38 cellular contexts compared by ENCODE assay signal in genomic region chr3:151789853-151790463, GRCh38. TPM values are rescaled to one million over a fixed set of nuclear protein-coding genes. Genes with fewer than 3 reads are reported as not detected.
A peak's percentile ranks its signal among the peaks of the same experiment; 100 is the strongest.
DNase-seq lines count a peak whose midpoint lies in the region; ATAC-seq, FAIRE-seq and TF ChIP-seq lines count a peak whose summit lies in the region.
"Had no signal": no experiment of that assay in that cellular context is flagged by ENCODE, and none has a peak within 500 bp of the region (broad histone marks: within the 10 kb centered on the region; RNA-seq: fewer than 3 reads in every experiment).

No MANE protein-coding gene starts in this region.

- no peak overlapping the region for H4K91ac ChIP-seq in mesenchymal stem cell (ENCODE audit: low read length)

- no peak overlapping the region for H2BK15ac ChIP-seq in mesenchymal stem cell (ENCODE audit: low read depth, poor library complexity, severe bottlenecking)

- H2BK5ac ChIP-seq in mesenchymal stem cell (ENCODE audit: low read depth, low read length, poor library complexity, severe bottlenecking), result no peak overlapping the region

- BruUV-seq in Caco-2 (replicated peaks; lab: Mats Ljungman, UMichigan), result no TSS peak

- H3K4me3 Mint-ChIP-seq in Caco-2 (ENCODE audit: unreplicated experiment), result peak overlapping the region; percentile 54
- H3K4me3 Mint-ChIP-seq: activated CD4-positive, alpha-beta T cell treated with anti-CD3 and anti-CD28 coated beads, Interleukin-2, amount 10 ng/mL, durations not matched to agents 7 days and 5 days; activated T-cell treated with anti-CD3 and anti-CD28 coated beads, Interleukin-2, amount 50 U/mL, for 72 hours; brain; natural killer cell treated with Interleukin-12 subunit alpha and Interleukin-12 subunit beta and Interleukin-15 and Interleukin-18, amount 100 ng/mL, for 72 hours; WTC11 had no signal

- H3K27ac Mint-ChIP-seq in Caco-2 (ENCODE audit: unreplicated experiment), result peak overlapping the region; percentile 65
- H3K27ac Mint-ChIP-seq: activated CD4-positive, alpha-beta T cell treated with anti-CD3 and anti-CD28 coated beads, Interleukin-2, amount 10 ng/mL, durations not matched to agents 7 days and 5 days; activated T-cell treated with anti-CD3 and anti-CD28 coated beads, Interleukin-2, amount 50 U/mL, for 72 hours; brain; natural killer cell treated with Interleukin-12 subunit alpha and Interleukin-12 subunit beta and Interleukin-15 and Interleukin-18, amount 100 ng/mL, for 72 hours; WTC11 had no signal

- H3K4me1 ChIP-seq in Caco-2, result peaks cover 47% of the 10 kb centered on the region
- no peaks in the 10 kb centered on the region for H3K4me1 ChIP-seq in mesenchymal stem cell (ENCODE audit: control insufficient read depth, insufficient read depth, low read depth, low read length)
- H3K4me1 ChIP-seq: BLaER1 treated with 17β-estradiol and CSF1 and Interleukin-3, amounts not matched to agents 10 nM and 100 nM; upper lobe of left lung had no signal

- H3K14ac ChIP-seq in mesenchymal stem cell (ENCODE audit: low read length in 2 of 2), result no peak overlapping the region

- no CpG with 5 or more reads among the region's 1 CpG for WGBS in mesenchymal stem cell

- intact Hi-C loops in Caco-2 (cut with micrococcal nuclease; ENCODE audit: unreplicated experiment), result loop anchor here (1.0 kb wide), 1 partner anchor 20 kb away; no protein-coding TSS in a partner anchor

- no peaks in the 10 kb centered on the region for H3K36me3 Mint-ChIP-seq in Caco-2 (ENCODE audit: insufficient read depth, unreplicated experiment)
- H3K36me3 Mint-ChIP-seq: brain; natural killer cell treated with Interleukin-12 subunit alpha and Interleukin-12 subunit beta and Interleukin-15 and Interleukin-18, amount 100 ng/mL, for 72 hours; WTC11 had no signal

- H2AFZ ChIP-seq in mesenchymal stem cell (ENCODE audit: low read depth, low read length), result no peak overlapping the region

- no peak overlapping the region for H4K8ac ChIP-seq in mesenchymal stem cell (ENCODE audit: low read length)

- H3K27me3 ChIP-seq in Caco-2 (replicated peaks; ENCODE audit: control insufficient read depth, insufficient read depth, low read length), result no peaks in the 10 kb centered on the region
- no peaks in the 10 kb centered on the region for H3K27me3 ChIP-seq in mesenchymal stem cell (ENCODE audit: control insufficient read depth in 1 of 2, insufficient read depth in 1 of 2, low read length in 2 of 2)
- H3K27me3 ChIP-seq in H7 (ENCODE audit: control insufficient read depth, insufficient read depth, low read length), result no peaks in the 10 kb centered on the region
- H3K27me3 ChIP-seq: adrenal gland; BLaER1 treated with 17β-estradiol and CSF1 and Interleukin-3, amounts not matched to agents 10 nM and 100 nM; MG63; upper lobe of left lung had no signal

- H3K9ac ChIP-seq in mesenchymal stem cell (ENCODE audit: low read length), result peak overlapping the region; percentile 34
- H3K9ac ChIP-seq: BLaER1 treated with 17β-estradiol and CSF1 and Interleukin-3, amounts not matched to agents 10 nM and 100 nM had no signal

- H3K4me3 ChIP-seq in Caco-2 (ENCODE audit: low read depth, low read length), result no peak overlapping the region
- H3K4me3 ChIP-seq in mesenchymal stem cell (ENCODE audit: insufficient read depth in 1 of 2, low read depth in 1 of 2, low read length in 2 of 2), result peak overlapping the region in 1 of 2 experiments; percentile 16
- no peak overlapping the region for H3K4me3 ChIP-seq in H7 (ENCODE audit: insufficient read depth, low read depth, low read length)
- H3K4me3 ChIP-seq: adrenal gland; BLaER1 treated with 17β-estradiol and CSF1 and Interleukin-3, amounts not matched to agents 10 nM and 100 nM; K562; MG63; mucosa of descending colon; upper lobe of left lung had no signal

- no peak overlapping the region for H3K4me2 ChIP-seq in mesenchymal stem cell (ENCODE audit: low read length, poor library complexity, severe bottlenecking)
- H3K4me2 ChIP-seq: BLaER1 treated with 17β-estradiol and CSF1 and Interleukin-3, amounts not matched to agents 10 nM and 100 nM had no signal

- FAIRE-seq in endometrium (lab: Jason Lieb, UNC), result peak; percentile 35
- FAIRE-seq: GM18507, K562 had no signal

- no peaks in the 10 kb centered on the region for H3K79me1 ChIP-seq in mesenchymal stem cell (replicated peaks; ENCODE audit: low read length, poor library complexity, severe bottlenecking)

- CTCF ChIA-PET in Caco-2 (lab: Charles Lee), result interaction anchor here (0.8 kb wide), 1 partner anchor 26 kb away, joined by 4 read pairs; no protein-coding TSS in a partner anchor

- POLR2A ChIA-PET in Caco-2 (lab: Charles Lee), result no interaction called here

- H3K4me1 Mint-ChIP-seq in Caco-2 (ENCODE audit: low read depth, unreplicated experiment), result peaks cover 16% of the 10 kb centered on the region
- H3K4me1 Mint-ChIP-seq: activated CD4-positive, alpha-beta T cell treated with anti-CD3 and anti-CD28 coated beads, Interleukin-2, amount 10 ng/mL, durations not matched to agents 7 days and 5 days; brain; WTC11 had no signal

- no peaks in the 10 kb centered on the region for H3K36me3 ChIP-seq in Caco-2 (ENCODE audit: control insufficient read depth, insufficient read depth, low read length)
- H3K36me3 ChIP-seq in mesenchymal stem cell (ENCODE audit: control insufficient read depth in 1 of 2, insufficient read depth in 2 of 2, low read depth in 1 of 2, low read length in 2 of 2), result no peaks in the 10 kb centered on the region
- H3K36me3 ChIP-seq in H7 (replicated peaks; ENCODE audit: control insufficient read depth, insufficient read depth, low read length), result no peaks in the 10 kb centered on the region
- H3K36me3 ChIP-seq: adrenal gland; BLaER1 treated with 17β-estradiol and CSF1 and Interleukin-3, amounts not matched to agents 10 nM and 100 nM; MG63; upper lobe of left lung had no signal

- no peaks in the 10 kb centered on the region for H3K27me3 Mint-ChIP-seq in Caco-2 (ENCODE audit: insufficient read depth, unreplicated experiment)
- H3K27me3 Mint-ChIP-seq: brain had no signal

- no peak overlapping the region for H2AK5ac ChIP-seq in mesenchymal stem cell (ENCODE audit: low read length, severe bottlenecking)

- H3K9me3 ChIP-seq in Caco-2 (peaks cover 3% of the 10 kb centered on the region; the same call in 1 of the 2 replicates), mesenchymal stem cell (ENCODE audit: control insufficient read depth, low read length) (no peaks in the 10 kb centered on the region)
- H3K9me3 ChIP-seq: adrenal gland, MG63, mucosa of descending colon, upper lobe of left lung had no signal

- DNase-seq in Caco-2 (peak in 1 of 2 experiments; percentile 47), M059J (ENCODE audit: low read depth) (peak; percentile 71), mesenchymal stem cell (no peak), NCI-H1105 treated with DMSO at 0.1 percent for 48 hours (lab: John Stamatoyannopoulos, UW) (no peak), H7 (no peak)
- DNase-seq: activated CD4-positive, alpha-beta T cell treated with anti-CD3 and anti-CD28 coated beads, Interleukin-2, amount 10 ng/mL, durations not matched to agents 7 days and 5 days; activated naive CD4-positive, alpha-beta T cell treated with Interleukin-2 at 50 U/mL for 16 hours; activated T-cell treated with anti-CD3 and anti-CD28 coated beads, Interleukin-2, amount 50 U/mL, for 72 hours; adrenal gland; DMS79; effector memory CD4-positive, alpha-beta T cell; erythroblast; MG63; mucosa of descending colon; NCI-H1417; NCI-H2081 treated with DMSO at 0.1 percent for 48 hours; NCI-H446; NCI-H774; OCI-M1; retina; stimulated activated CD4-positive, alpha-beta T cell treated with anti-CD3 and anti-CD28 coated beads, Interleukin-2, amount 100 ng/mL, for 24 hours; SW 1271; T1000; upper lobe of left lung had no signal

- no peak overlapping the region for H2BK12ac ChIP-seq in mesenchymal stem cell (ENCODE audit: low read length in 2 of 2)

- no peak for TF ChIP-seq CTCF in Caco-2 (IDR thresholded peaks at IDR 0.05; ENCODE audit: insufficient read depth in 1 of 2, low read depth in 1 of 2, low read length in 1 of 2, severe bottlenecking in 1 of 2, unreplicated experiment in 1 of 2)

- H3K9me3 Mint-ChIP-seq in Caco-2 (ENCODE audit: unreplicated experiment), result peaks cover 14% of the 10 kb centered on the region
- H3K9me3 Mint-ChIP-seq: activated CD4-positive, alpha-beta T cell treated with anti-CD3 and anti-CD28 coated beads, Interleukin-2, amount 10 ng/mL, durations not matched to agents 7 days and 5 days; natural killer cell treated with Interleukin-12 subunit alpha and Interleukin-12 subunit beta and Interleukin-15 and Interleukin-18, amount 100 ng/mL, for 72 hours had no signal

- no peak overlapping the region for H2BK120ac ChIP-seq in mesenchymal stem cell (ENCODE audit: low read depth, low read length)

- no peak overlapping the region for H3K18ac ChIP-seq in mesenchymal stem cell (ENCODE audit: low read depth in 1 of 2, low read length in 2 of 2)

- no peak overlapping the region for H3K23ac ChIP-seq in mesenchymal stem cell (ENCODE audit: low read length in 2 of 2)

- H3K4ac ChIP-seq in mesenchymal stem cell (ENCODE audit: low read depth in 1 of 2, low read length in 2 of 2), result no peak overlapping the region

- ATAC-seq in HG03354 (IDR thresholded peaks at IDR 0.05; ENCODE audit: poor library complexity, severe bottlenecking, unreplicated experiment), result no peak
- ATAC-seq in GM18517 (IDR thresholded peaks at IDR 0.05; ENCODE audit: unreplicated experiment), result no peak
- ATAC-seq: activated T-cell treated with anti-CD3 and anti-CD28 coated beads, Interleukin-2, amount 50 U/mL, for 72 hours; HCT116; K562; mucosa of descending colon; natural killer cell treated with Interleukin-12 subunit alpha and Interleukin-12 subunit beta and Interleukin-15 and Interleukin-18, amount 100 ng/mL, for 72 hours; Right ventricle myocardium inferior; WTC11 had no signal

- H3K27ac ChIP-seq in mesenchymal stem cell (ENCODE audit: low read length, poor library complexity, severe bottlenecking), result no peak overlapping the region
- H3K27ac ChIP-seq: adrenal gland; BLaER1 treated with 17β-estradiol and CSF1 and Interleukin-3, amounts not matched to agents 10 nM and 100 nM; upper lobe of left lung had no signal

RNA-seq across cellular contexts. Expression of gene AADAC, which starts 24.0 kb away (rescaled TPM):
- 0.57 and 1.1 TPM in 2 replicates for total RNA-seq in Caco-2 (2022)
- total RNA-seq in M059J (2014; rRNA removed; shearing (Covaris generic)), result 0.39 TPM in 1 of 2 replicates, not detected in the other
- 0.10 TPM for polyA plus RNA-seq in mesenchymal stem cell (2013, experiment 1 of 2)
- polyA plus RNA-seq in mesenchymal stem cell (2013, experiment 2 of 2), result 0.16 TPM
- total RNA-seq in H7 (2014; rRNA removed; shearing (Covaris generic)), result not detected in 2 replicates
- total RNA-seq: activated CD4-positive, alpha-beta T cell treated with anti-CD3 and anti-CD28 coated beads, Interleukin-2, amount 10 ng/mL, durations not matched to agents 7 days and 5 days; activated T-cell treated with anti-CD3 and anti-CD28 coated beads, Interleukin-2, amount 50 U/mL, for 72 hours; natural killer cell treated with Interleukin-12 subunit alpha and Interleukin-12 subunit beta and Interleukin-15 and Interleukin-18, amount 100 ng/mL, for 72 hours; osteoblast; Right ventricle myocardium inferior had no signal
- polyA plus RNA-seq: K562 had no signal

RNA-seq across cellular contexts. Expression of gene AADACL2, which starts 56.2 kb away (rescaled TPM):
- not detected in 2 replicates for total RNA-seq in Caco-2 (2022)
- not detected in 2 replicates for total RNA-seq in M059J (2014; rRNA removed; shearing (Covaris generic))
- polyA plus RNA-seq in mesenchymal stem cell (2013, experiment 1 of 2), result not detected
- polyA plus RNA-seq in mesenchymal stem cell (2013, experiment 2 of 2), result not detected
- total RNA-seq in H7 (2014; rRNA removed; shearing (Covaris generic)), result not detected in 2 replicates
- total RNA-seq: activated CD4-positive, alpha-beta T cell treated with anti-CD3 and anti-CD28 coated beads, Interleukin-2, amount 10 ng/mL, durations not matched to agents 7 days and 5 days; activated T-cell treated with anti-CD3 and anti-CD28 coated beads, Interleukin-2, amount 50 U/mL, for 72 hours; HT-29; K562; liver; natural killer cell treated with Interleukin-12 subunit alpha and Interleukin-12 subunit beta and Interleukin-15 and Interleukin-18, amount 100 ng/mL, for 72 hours; osteoblast; Right ventricle myocardium inferior; WTC11 had no signal
- polyA plus RNA-seq: K562, liver had no signal
